In the genomic region with DNA sequence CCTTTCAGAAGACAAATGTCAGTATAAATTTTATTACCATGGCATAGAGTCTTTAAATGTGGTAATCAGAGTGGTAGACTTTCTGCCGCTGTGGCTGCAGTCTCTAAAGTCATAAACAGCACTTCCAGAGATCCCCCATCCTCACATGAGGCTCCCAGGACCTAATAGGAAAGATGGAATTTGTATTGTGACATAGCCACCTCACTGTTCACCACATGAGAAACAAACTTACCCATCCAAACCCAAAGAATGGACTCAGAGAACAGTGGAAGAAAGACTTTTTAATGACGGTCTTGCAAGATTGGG, we compare ENCODE assay signal across 14 cellular contexts. TPM values are rescaled to one million over a fixed set of nuclear protein-coding genes. Genes with fewer than 3 reads are reported as not detected.
DNase-seq lines count a peak whose midpoint lies in the region; ATAC-seq, FAIRE-seq and TF ChIP-seq lines count a peak whose summit lies in the region.
"Had no signal": no experiment of that assay in that cellular context is flagged by ENCODE, and none has a peak within 500 bp of the region (broad histone marks: within the 10 kb centered on the region; RNA-seq: fewer than 3 reads in every experiment).

No MANE protein-coding gene starts in this region.

- no peak overlapping the region for H3K4me2 ChIP-seq in H1 (ENCODE audit: insufficient read depth in 1 of 2, low read depth in 2 of 2, low read length in 2 of 2)
- H3K4me2 ChIP-seq: KMS-11, SK-N-SH had no signal

- H3K36me3 Mint-ChIP-seq in stimulated activated naive B cell treated with anti-CD40 and anti-IgM and Interleukin-4, amounts not matched to agents 10 μg/mL and 1 μg/mL and 100 μg/mL, for 72 hours, result peaks cover 7 to 31% of the 10 kb centered on the region in 2 donors
- H3K36me3 Mint-ChIP-seq in activated CD8-positive, alpha-beta T cell treated with anti-CD3 and anti-CD28 coated beads for 36 hours (ENCODE audit: low read depth), result peaks cover 17% of the 10 kb centered on the region

- H3K23ac ChIP-seq in H1 (ENCODE audit: insufficient read length), result no peak overlapping the region

- H3K14ac ChIP-seq in H1 (ENCODE audit: insufficient read length), result no peak overlapping the region

- H3K4me1 ChIP-seq in ES-I3 (ENCODE audit: insufficient read depth, low read length) (no peaks in the 10 kb centered on the region; the same call in 1 of the 2 replicates), H1 (replicated peaks in 1 of 4; ENCODE audit: control insufficient read depth in 3 of 4, insufficient read depth in 4 of 4, low read length in 3 of 4) (peaks cover 1 to 16% (median 6%) of the 10 kb centered on the region in 4 experiments)

- no peak overlapping the region for H4K8ac ChIP-seq in H1 (ENCODE audit: extremely low read depth, insufficient read depth, low read length)

- H2AK5ac ChIP-seq in H1 (ENCODE audit: low read depth, low read length), result no peak overlapping the region

- H4K20me1 ChIP-seq in H1 (replicated peaks in 1 of 2; ENCODE audit: control insufficient read depth in 1 of 2, insufficient read depth in 2 of 2, low read length in 2 of 2), result no peaks in the 10 kb centered on the region

- H2BK12ac ChIP-seq in H1 (ENCODE audit: low read depth, low read length), result no peak overlapping the region

- peak overlapping the region; percentile 16 to 29 for H3K4me3 Mint-ChIP-seq in stimulated activated naive B cell treated with anti-CD40 and anti-IgM and Interleukin-4, amounts not matched to agents 10 μg/mL and 1 μg/mL and 100 μg/mL, for 72 hours
- no peak overlapping the region for H3K4me3 Mint-ChIP-seq in activated CD8-positive, alpha-beta T cell treated with anti-CD3 and anti-CD28 coated beads for 36 hours

- no peak for TF ChIP-seq POLR2A in H1 (IDR thresholded peaks at IDR 0.05; ENCODE audit: control extremely low read depth in 1 of 2, low read depth in 2 of 2, low read length in 2 of 2)

- no peak overlapping the region for H2BK20ac ChIP-seq in H1 (ENCODE audit: low read length)

- H3K4ac ChIP-seq in H1 (replicated peaks; ENCODE audit: insufficient read length, low read depth, low read length), result no peak overlapping the region

- no peak overlapping the region for H2BK5ac ChIP-seq in H1 (ENCODE audit: low read depth, low read length)

- H3K27ac ChIP-seq in H1 (ENCODE audit: low read depth, low read length), result no peak overlapping the region
- H3K27ac ChIP-seq: KMS-11 had no signal

- CTCF ChIA-PET in HEK293T (lab: Yijun Ruan, JAX) (no interaction called here), H1 (lab: Charles Lee; ENCODE audit: partially characterized antibody) (no interaction called here)
- CTCF ChIA-PET in activated CD8-positive, alpha-beta T cell treated with anti-CD3 and anti-CD28 coated beads for 36 hours (lab: Charles Lee), result no interaction called here

- H3K79me1 ChIP-seq in H1 (ENCODE audit: low read depth, low read length), result no peaks in the 10 kb centered on the region

- POLR2A ChIA-PET in HEK293T (lab: Yijun Ruan, JAX), result no interaction called here
- POLR2A ChIA-PET in H1 (lab: Charles Lee; ENCODE audit: partially characterized antibody), result no interaction called here
- POLR2A ChIA-PET in activated CD8-positive, alpha-beta T cell treated with anti-CD3 and anti-CD28 coated beads for 36 hours (lab: Charles Lee), result no interaction called here

- H3K36me3 ChIP-seq in ES-I3 (ENCODE audit: insufficient read depth, low read length) (no peaks in the 10 kb centered on the region), H1 (ENCODE audit: control insufficient read depth in 2 of 4, insufficient read depth in 4 of 4, low read length in 3 of 4) (no peaks in the 10 kb centered on the region)

- no peak overlapping the region for H2BK15ac ChIP-seq in H1 (ENCODE audit: low read length)

- 88% methylated on average over 2 of the region's 2 CpGs; no CpG with 5 or more reads in 1 of the 2 experiments for WGBS in H1 (ENCODE audit: extremely low coverage in 1 of 2, insufficient coverage in 1 of 2, insufficient read length in 1 of 2, insufficient replicate concordance in 2 of 2, low coverage in 1 of 2, low lambda C conversion rate in 2 of 2, missing lambda C conversion rate in 1 of 2), 2 experiments

- FAIRE-seq in H1 (lab: Jason Lieb, UNC), result no peak

- no peaks in the 10 kb centered on the region for H3K9me3 Mint-ChIP-seq in stimulated activated naive B cell treated with anti-CD40 and anti-IgM and Interleukin-4, amounts not matched to agents 10 μg/mL and 1 μg/mL and 100 μg/mL, for 72 hours
- no peaks in the 10 kb centered on the region for H3K9me3 Mint-ChIP-seq in activated CD8-positive, alpha-beta T cell treated with anti-CD3 and anti-CD28 coated beads for 36 hours

- no peak overlapping the region for H4K91ac ChIP-seq in H1 (replicated peaks; ENCODE audit: insufficient read length, low read length)

- H3K18ac ChIP-seq in H1 (ENCODE audit: extremely low read depth, low read length), result no peak overlapping the region

- no peak for TF ChIP-seq EP300 in H1 (IDR thresholded peaks at IDR 0.05; ENCODE audit: borderline replicate concordance in 1 of 2, low read depth in 2 of 2, low read length in 2 of 2)

- no peak overlapping the region for H3K56ac ChIP-seq in H1 (replicated peaks; ENCODE audit: insufficient read length, low read depth, low read length)

- 0 out of 2 replicates have a peak overlapping the region, but pooled peaks have one; percentile 12 for H2AFZ ChIP-seq in H1 (ENCODE audit: low read length)

- 0 out of 7 replicates have a peak, but pooled peaks cover 0 to 3% (median 0%) of the 10 kb centered on the region in 4 experiments for H3K27me3 ChIP-seq in H1 (replicated peaks in 1 of 4; ENCODE audit: control insufficient read depth in 3 of 4, extremely low read depth in 1 of 4, insufficient read depth in 3 of 4, low read length in 3 of 4)

- H3K27me3 Mint-ChIP-seq in stimulated activated naive B cell treated with anti-CD40 and anti-IgM and Interleukin-4, amounts not matched to agents 10 μg/mL and 1 μg/mL and 100 μg/mL, for 72 hours, result no peaks in the 10 kb centered on the region
- no peaks in the 10 kb centered on the region for H3K27me3 Mint-ChIP-seq in activated CD8-positive, alpha-beta T cell treated with anti-CD3 and anti-CD28 coated beads for 36 hours

- TF ChIP-seq RAD21 in H1 (IDR thresholded peaks at IDR 0.05 in 1 of 2, conservative IDR thresholded peaks at IDR 0.05 in 1 of 2; ENCODE audit: low read depth in 2 of 2, low read length in 2 of 2), result no peak

- H3K4me3 ChIP-seq in H1 (ENCODE audit: extremely low read depth in 1 of 4, insufficient read depth in 2 of 4, low read depth in 3 of 4, low read length in 4 of 4), result 0 out of 8 replicates have a peak overlapping the region, but pooled peaks of 1 of the 4 experiments have one; percentile 11

- H3K9me3 ChIP-seq in ES-I3 (ENCODE audit: control insufficient read depth, insufficient read depth, low read length) (no peaks in the 10 kb centered on the region), H1 (ENCODE audit: insufficient read depth in 2 of 2, low read depth in 1 of 2, low read length in 1 of 2) (no peaks in the 10 kb centered on the region)
- H3K9me3 ChIP-seq: SK-N-SH had no signal

- no peak overlapping the region for H4K5ac ChIP-seq in H1 (ENCODE audit: insufficient read length, low read depth, low read length)

- H3K23me2 ChIP-seq in H1 (ENCODE audit: low read depth, low read length), result peaks cover 9% of the 10 kb centered on the region

- ATAC-seq in stimulated activated naive B cell treated with anti-CD40 and anti-IgM and Interleukin-4, amounts not matched to agents 10 μg/mL and 1 μg/mL and 100 μg/mL, for 72 hours (replicated peaks), result no peak
- ATAC-seq in activated CD8-positive, alpha-beta T cell treated with anti-CD3 and anti-CD28 coated beads for 36 hours, result no peak
- ATAC-seq in sciatic nerve, result no peak

- intact Hi-C loops in activated CD8-positive, alpha-beta T cell treated with anti-CD3 and anti-CD28 coated beads for 36 hours (cut with micrococcal nuclease), result no loop called here
- intact Hi-C loops in sciatic nerve (cut with DNase I), result no loop called here

- TF ChIP-seq CTCF in H1 (IDR thresholded peaks at IDR 0.05; ENCODE audit: control extremely low read depth in 1 of 3, insufficient read depth in 1 of 3, low read depth in 1 of 3, low read length in 3 of 3), result no peak
- TF ChIP-seq CTCF in activated CD8-positive, alpha-beta T cell treated with anti-CD3 and anti-CD28 coated beads for 36 hours (IDR thresholded peaks at IDR 0.05), result no peak

- peak overlapping the region; percentile 37; the same call in 1 of the 2 replicates for H3K9ac ChIP-seq in ES-I3 (ENCODE audit: low read depth, low read length)
- H3K9ac ChIP-seq in H1 (replicated peaks in 1 of 4; ENCODE audit: extremely low read depth in 1 of 4, low read depth in 3 of 4, low read length in 3 of 4), result no peak overlapping the region
- H3K9ac ChIP-seq: KMS-11, SK-N-SH had no signal

- H3K79me2 ChIP-seq in H1 (ENCODE audit: control insufficient read depth in 1 of 2, insufficient read depth in 2 of 2, low read length in 2 of 2), result peaks cover 0 to 14% of the 10 kb centered on the region in 2 experiments; a peak in 3 of 4 replicates

- peaks cover 38 to 71% of the 10 kb centered on the region in 2 donors for H3K4me1 Mint-ChIP-seq in stimulated activated naive B cell treated with anti-CD40 and anti-IgM and Interleukin-4, amounts not matched to agents 10 μg/mL and 1 μg/mL and 100 μg/mL, for 72 hours
- H3K4me1 Mint-ChIP-seq in activated CD8-positive, alpha-beta T cell treated with anti-CD3 and anti-CD28 coated beads for 36 hours (ENCODE audit: low read depth), result peaks cover 38% of the 10 kb centered on the region

- H3K27ac Mint-ChIP-seq in stimulated activated naive B cell treated with anti-CD40 and anti-IgM and Interleukin-4, amounts not matched to agents 10 μg/mL and 1 μg/mL and 100 μg/mL, for 72 hours, result no peak overlapping the region
- H3K27ac Mint-ChIP-seq in activated CD8-positive, alpha-beta T cell treated with anti-CD3 and anti-CD28 coated beads for 36 hours, result no peak overlapping the region

- H2BK120ac ChIP-seq in H1 (replicated peaks; ENCODE audit: low read depth, low read length), result no peak overlapping the region

- no peak for DNase-seq in HEK293T (ENCODE audit: extremely low spot score)
- DNase-seq in H1 (ENCODE audit: low read depth in 1 of 2, low spot score in 2 of 2), result no peak
- DNase-seq in stimulated activated naive B cell treated with anti-CD40 and anti-IgM and Interleukin-4, amounts not matched to agents 10 μg/mL and 1 μg/mL and 100 μg/mL, for 72 hours, result no peak
- DNase-seq in activated CD8-positive, alpha-beta T cell treated with anti-CD3 and anti-CD28 coated beads for 36 hours, result no peak
- no peak for DNase-seq in sciatic nerve (ENCODE audit: low spot score)
- no peak for DNase-seq in NCI-H524 (lab: John Stamatoyannopoulos, UW)
- DNase-seq: NCI-H1417, NCI-H187, NCI-H2107, NCI-H2227 treated with DMSO at 0.1 percent for 48 hours, NCI-H510A treated with DMSO at 0.1 percent for 48 hours, SK-N-SH had no signal

RNA-seq across cellular contexts. Expression of a gene that starts 2.8 kb away (rescaled TPM):
- total RNA-seq in H1 (2021; fragmentation: NEBNext Ultra II Directional; extraction: Animal tissue kit (Norgen Biotek cat#: 25700)), result 3.8 and 4.3 TPM in 2 replicates
- 1.2 and 2.0 TPM in 2 replicates for polyA plus RNA-seq in H1 (2011; rRNA removed)
- 3.1 TPM for polyA plus RNA-seq in H1 (2011; cell fraction: cytosol; rRNA removed)
- 8.2 TPM for polyA plus RNA-seq in H1 (2011; cell fraction: nucleus; rRNA removed)
- polyA plus RNA-seq in H1 (2012, experiment 1 of 2), result 2.8 to 4.0 TPM (median 2.9 TPM) in 4 replicates
- 1.7 TPM for polyA plus RNA-seq in H1 (2012, experiment 2 of 2)
- 3.6 TPM for polyA plus RNA-seq in H1 (2013, experiment 1 of 2)
- 2.5 TPM for polyA plus RNA-seq in H1 (2013, experiment 2 of 2)
- 1.1 and 1.6 TPM in 2 replicates for polyA minus RNA-seq in H1 (2011; rRNA and poly(A)+ RNA removed)
- polyA minus RNA-seq in H1 (2011; cell fraction: cytosol; rRNA and poly(A)+ RNA removed), result 0.88 TPM
- 4.0 TPM for polyA minus RNA-seq in H1 (2011; cell fraction: nucleus; rRNA and poly(A)+ RNA removed)
- 1 to 10 TPM; 2.7 to 3.5 TPM for total RNA-seq in activated CD8-positive, alpha-beta T cell treated with anti-CD3 and anti-CD28 coated beads for 36 hours
- total RNA-seq in sciatic nerve, result 12.4 TPM

RNA-seq across cellular contexts. Expression of a gene that starts 27.1 kb away (rescaled TPM):
- 15.6 and 17.3 TPM in 2 replicates for total RNA-seq in H1 (2021; fragmentation: NEBNext Ultra II Directional; extraction: Animal tissue kit (Norgen Biotek cat#: 25700))
- polyA plus RNA-seq in H1 (2011; rRNA removed), result 10.6 and 18.1 TPM in 2 replicates
- 19.9 TPM for polyA plus RNA-seq in H1 (2011; cell fraction: cytosol; rRNA removed)
- polyA plus RNA-seq in H1 (2011; cell fraction: nucleus; rRNA removed), result 22.0 TPM
- 13.4 to 23.5 TPM (median 20.3 TPM) in 4 replicates for polyA plus RNA-seq in H1 (2012, experiment 1 of 2)
- polyA plus RNA-seq in H1 (2012, experiment 2 of 2), result 11.9 TPM
- polyA plus RNA-seq in H1 (2013, experiment 1 of 2), result 11.6 TPM
- polyA plus RNA-seq in H1 (2013, experiment 2 of 2), result 10.9 TPM
- polyA minus RNA-seq in H1 (2011; rRNA and poly(A)+ RNA removed), result 7.3 and 11.0 TPM in 2 replicates
- 5.1 TPM for polyA minus RNA-seq in H1 (2011; cell fraction: cytosol; rRNA and poly(A)+ RNA removed)
- 8.8 TPM for polyA minus RNA-seq in H1 (2011; cell fraction: nucleus; rRNA and poly(A)+ RNA removed)
- total RNA-seq in activated CD8-positive, alpha-beta T cell treated with anti-CD3 and anti-CD28 coated beads for 36 hours, result 10 to 100 TPM; 29.3 to 31.4 TPM
- 11.1 TPM for total RNA-seq in sciatic nerve
